In genomic region chrX:15854712-15855561, GRCh38 we compare ENCODE assay signal across 7 cellular contexts. TPM values are rescaled to one million over a fixed set of nuclear protein-coding genes. Genes with fewer than 3 reads are reported as not detected.
DNase-seq lines count a peak whose midpoint lies in the region; ATAC-seq and TF ChIP-seq lines count a peak whose summit lies in the region.

Gene AP1S2 (minus strand): TSS chrX:15854813. CDS start chrX:15852524, 2,289 bp downstream.

- no peaks in the 10 kb centered on the region for H3K9me3 ChIP-seq in hepatocyte (ENCODE audit: low read depth)

- H3K27ac ChIP-seq in hepatocyte, result peak within 1 kb of the TSS; percentile 79

- DNase-seq in NCI-H2081 treated with DMSO at 0.1 percent for 48 hours (lab: John Stamatoyannopoulos, UW), result peak; percentile 62
- peak; percentile 73 for DNase-seq in T1000 (lab: John Stamatoyannopoulos, UW)
- peak; percentile 98 for DNase-seq in astrocyte of the hippocampus (ENCODE audit: low read depth, low spot score)
- peak; percentile 98 for DNase-seq in hepatocyte (ENCODE audit: low spot score)
- peak; percentile 98 for DNase-seq in retina

- no peaks in the 10 kb centered on the region for H3K27me3 ChIP-seq in hepatocyte

- ATAC-seq in GM18519 (IDR thresholded peaks at IDR 0.05; ENCODE audit: low FRiP score, unreplicated experiment) (peak; percentile 89), HG03045 (IDR thresholded peaks at IDR 0.05; ENCODE audit: unreplicated experiment) (peak; percentile 95)

- H3K36me3 ChIP-seq in hepatocyte (replicated peaks; ENCODE audit: insufficient read depth, low read depth), result no peaks in the 10 kb centered on the region

- under 1% methylated on average over 69 of the region's 85 CpGs for WGBS in hepatocyte (ENCODE audit: low lambda C conversion rate, missing lambda C conversion rate)

- H3K79me2 ChIP-seq in hepatocyte, result peaks cover 24% of the 10 kb centered on the region

- peak within 1 kb of the TSS; percentile 83 for H3K4me3 ChIP-seq in hepatocyte

- no peak for TF ChIP-seq CTCF in hepatocyte (IDR thresholded peaks at IDR 0.05; ENCODE audit: poor library complexity)

- H3K9me2 ChIP-seq in hepatocyte (replicated peaks; ENCODE audit: insufficient read depth), result no peaks in the 10 kb centered on the region

- peak within 1 kb of the TSS; percentile 92 for H3K4me2 ChIP-seq in hepatocyte

- H2AFZ ChIP-seq in hepatocyte, result peak within 1 kb of the TSS; percentile 65

- H4K20me1 ChIP-seq in hepatocyte (ENCODE audit: insufficient read depth, poor library complexity, severe bottlenecking), result no peaks in the 10 kb centered on the region

- H3K4me1 ChIP-seq in hepatocyte (ENCODE audit: insufficient read depth), result peaks cover 6% of the 10 kb centered on the region

RNA-seq across cellular contexts. Expression of gene AP1S2, which starts in this region (rescaled TPM):
- 64.9 and 69.2 TPM in 2 replicates for total RNA-seq in hepatocyte
- polyA plus RNA-seq in hepatocyte, result 29.0 and 36.9 TPM in 2 replicates

Comparison
In these comparisons a context has a peak if more than half of its experiments do, and no peak if none do; other contexts are left out.
1. Peak in every context shown above with its lines: DNase-seq, ATAC-seq, H3K4me3 ChIP-seq and H3K27ac ChIP-seq.